ENCODE assay signal across 9 cellular contexts in the genomic region with DNA sequence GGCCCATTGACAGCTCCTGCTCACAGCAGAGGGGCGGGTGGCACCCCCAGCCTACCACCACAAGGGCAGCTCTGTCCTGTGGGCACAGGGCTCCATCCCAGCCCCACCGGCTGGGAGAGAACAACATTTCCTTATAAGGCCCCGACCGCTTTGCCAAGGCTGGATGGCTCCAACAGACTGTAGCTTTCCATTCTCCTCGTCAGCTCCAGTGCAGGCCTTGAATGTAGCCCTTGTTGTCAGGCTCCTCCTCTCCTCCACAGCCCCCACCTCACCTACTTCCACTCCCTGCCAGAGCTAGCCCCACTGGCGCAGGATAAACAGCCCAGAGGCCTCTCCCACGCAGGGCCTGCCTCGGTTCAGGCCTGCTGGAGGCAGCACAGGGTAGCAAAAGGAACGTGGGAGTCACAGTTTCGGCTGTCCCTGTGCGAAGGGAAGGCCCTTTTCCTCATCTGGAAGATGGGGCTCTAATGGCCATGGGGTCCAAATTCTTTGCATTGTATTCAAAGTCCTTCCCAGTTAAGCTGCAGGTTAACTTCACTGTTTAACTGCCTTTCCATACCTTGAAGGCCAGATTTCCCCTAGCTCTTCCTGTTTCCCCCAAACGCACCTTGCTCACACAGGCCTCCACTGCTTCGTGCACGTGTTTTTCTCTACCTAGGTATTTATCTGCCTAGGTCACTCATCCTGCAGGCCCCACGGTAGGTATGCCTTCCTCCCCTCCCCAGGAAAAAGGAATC.
DNase-seq lines count a peak whose midpoint lies in the region; ATAC-seq, FAIRE-seq and TF ChIP-seq lines count a peak whose summit lies in the region.
"Had no signal": no experiment of that assay in that cellular context is flagged by ENCODE, and none has a peak within 500 bp of the region (broad histone marks: within the 10 kb centered on the region; RNA-seq: fewer than 3 reads in every experiment).

No MANE protein-coding gene starts in this region.

- no peaks in the 10 kb centered on the region; a peak in 1 of 7 replicates for H3K27me3 ChIP-seq in H1 (replicated peaks in 1 of 4; ENCODE audit: control insufficient read depth in 3 of 4, extremely low read depth in 1 of 4, insufficient read depth in 3 of 4, low read length in 3 of 4)
- H3K27me3 ChIP-seq in HepG2 (ENCODE audit: control insufficient read depth in 1 of 2, insufficient read depth in 2 of 2, low read length in 2 of 2), result no peaks in the 10 kb centered on the region
- no peaks in the 10 kb centered on the region for H3K27me3 ChIP-seq in suprapubic skin

- no peaks in the 10 kb centered on the region for H3K9me3 ChIP-seq in H1 (ENCODE audit: insufficient read depth in 2 of 2, low read depth in 1 of 2, low read length in 1 of 2)
- no peaks in the 10 kb centered on the region for H3K9me3 ChIP-seq in HepG2 (ENCODE audit: low read length)
- H3K9me3 ChIP-seq in suprapubic skin, result no peaks in the 10 kb centered on the region

- no peak overlapping the region; the same call in 1 of the 2 replicates for H2AK5ac ChIP-seq in H1 (ENCODE audit: low read depth, low read length)

- TF ChIP-seq EP300 in H1 (IDR thresholded peaks at IDR 0.05; ENCODE audit: borderline replicate concordance in 1 of 2, low read depth in 2 of 2, low read length in 2 of 2) (no peak; a peak in 1 of 3 replicates), HepG2 (IDR thresholded peaks at IDR 0.05; ENCODE audit: low read depth in 2 of 2, low read length in 2 of 2) (peak; percentile 62 to 71), HepG2 (CRISPR knock-in tag; IDR thresholded peaks at IDR 0.05; ENCODE audit: borderline replicate concordance) (no peak; the same call in 1 of the 2 replicates), suprapubic skin (IDR thresholded peaks at IDR 0.05) (no peak)

- peak overlapping the region; percentile 56; the same call in 1 of the 2 replicates for H3K18ac ChIP-seq in H1 (ENCODE audit: extremely low read depth, low read length)

- H2BK12ac ChIP-seq in H1 (ENCODE audit: low read depth, low read length), result peak overlapping the region; percentile 55; the same call in 1 of the 2 replicates

- peak overlapping the region; percentile 74 for H2AFZ ChIP-seq in H1 (ENCODE audit: low read length)
- no peak overlapping the region for H2AFZ ChIP-seq in HepG2 (ENCODE audit: low read length)

- intact Hi-C loops in HepG2 (cut with micrococcal nuclease; ENCODE audit: unreplicated experiment), result loop anchor here (2.0 kb wide), 2 partner anchors 70 to 100 kb away; no protein-coding TSS in a partner anchor
- intact Hi-C loops in activated CD4-positive, alpha-beta memory T cell treated with anti-CD3 and anti-CD28 coated beads for 36 hours (cut with micrococcal nuclease), result no loop called here

- H3K23me2 ChIP-seq in H1 (ENCODE audit: low read depth, low read length), result no peaks in the 10 kb centered on the region; the same call in 1 of the 2 replicates

- H3K4me1 Mint-ChIP-seq in activated CD4-positive, alpha-beta memory T cell treated with anti-CD3 and anti-CD28 coated beads for 36 hours (ENCODE audit: low read depth), result peaks cover 15% of the 10 kb centered on the region
- H3K4me1 Mint-ChIP-seq in activated CD4-positive, alpha-beta T cell treated with anti-CD3 and anti-CD28 coated beads, Interleukin-2, amount 10 ng/mL, durations not matched to agents 7 days and 5 days, result peaks cover 30% of the 10 kb centered on the region

- no peaks in the 10 kb centered on the region for H3K79me1 ChIP-seq in H1 (ENCODE audit: low read depth, low read length)

- H3K36me3 ChIP-seq in H1 (ENCODE audit: control insufficient read depth in 2 of 4, insufficient read depth in 4 of 4, low read length in 3 of 4), result no peaks in the 10 kb centered on the region
- no peaks in the 10 kb centered on the region for H3K36me3 ChIP-seq in HepG2 (replicated peaks in 1 of 2; ENCODE audit: control insufficient read depth in 1 of 2, insufficient read depth in 2 of 2, low read length in 2 of 2)
- no peaks in the 10 kb centered on the region for H3K36me3 ChIP-seq in suprapubic skin

- no peaks in the 10 kb centered on the region for H3K36me3 Mint-ChIP-seq in activated CD4-positive, alpha-beta memory T cell treated with anti-CD3 and anti-CD28 coated beads for 36 hours
- no peaks in the 10 kb centered on the region for H3K36me3 Mint-ChIP-seq in activated CD4-positive, alpha-beta T cell treated with anti-CD3 and anti-CD28 coated beads, Interleukin-2, amount 10 ng/mL, durations not matched to agents 7 days and 5 days (ENCODE audit: low read depth)

- H3K4me3 ChIP-seq in H1 (ENCODE audit: extremely low read depth in 1 of 4, insufficient read depth in 2 of 4, low read depth in 3 of 4, low read length in 4 of 4) (no peak overlapping the region), HepG2 (replicated peaks in 1 of 3; ENCODE audit: insufficient read depth in 1 of 3, low read depth in 2 of 3, low read length in 3 of 3) (peak overlapping the region; percentile 10 to 51 (median 26); a peak in 4 of 6 replicates), suprapubic skin (no peak overlapping the region)

- H3K23ac ChIP-seq in H1 (ENCODE audit: insufficient read length), result no peak overlapping the region

- peak overlapping the region; percentile 73; the same call in 1 of the 2 replicates for H2BK5ac ChIP-seq in H1 (ENCODE audit: low read depth, low read length)

- peak overlapping the region; percentile 95; the same call in 1 of the 2 replicates for H4K8ac ChIP-seq in H1 (ENCODE audit: extremely low read depth, insufficient read depth, low read length)

- TF ChIP-seq RAD21 in H1 (IDR thresholded peaks at IDR 0.05 in 1 of 2, conservative IDR thresholded peaks at IDR 0.05 in 1 of 2; ENCODE audit: low read depth in 2 of 2, low read length in 2 of 2) (peak; percentile 78 to 82), HepG2 (CRISPR knock-in tag; IDR thresholded peaks at IDR 0.05) (peak; percentile 76)

- peak overlapping the region in 3 of 4 experiments; percentile 13 to 28 (median 24); a peak in 3 of 7 replicates for H3K9ac ChIP-seq in H1 (replicated peaks in 1 of 4; ENCODE audit: extremely low read depth in 1 of 4, low read depth in 3 of 4, low read length in 3 of 4)
- peak overlapping the region; percentile 59 for H3K9ac ChIP-seq in HepG2 (ENCODE audit: insufficient read depth, low read depth, low read length)

- H3K4me3 Mint-ChIP-seq in activated CD4-positive, alpha-beta memory T cell treated with anti-CD3 and anti-CD28 coated beads for 36 hours, result no peak overlapping the region
- H3K4me3 Mint-ChIP-seq in activated CD4-positive, alpha-beta T cell treated with anti-CD3 and anti-CD28 coated beads, Interleukin-2, amount 10 ng/mL, durations not matched to agents 7 days and 5 days, result no peak overlapping the region

- no peak overlapping the region for H3K56ac ChIP-seq in H1 (replicated peaks; ENCODE audit: insufficient read length, low read depth, low read length)

- H3K27me3 Mint-ChIP-seq in activated CD4-positive, alpha-beta memory T cell treated with anti-CD3 and anti-CD28 coated beads for 36 hours, result no peaks in the 10 kb centered on the region
- no peaks in the 10 kb centered on the region for H3K27me3 Mint-ChIP-seq in activated CD4-positive, alpha-beta T cell treated with anti-CD3 and anti-CD28 coated beads, Interleukin-2, amount 10 ng/mL, durations not matched to agents 7 days and 5 days

- no peaks in the 10 kb centered on the region for H4K20me1 ChIP-seq in H1 (replicated peaks in 1 of 2; ENCODE audit: control insufficient read depth in 1 of 2, insufficient read depth in 2 of 2, low read length in 2 of 2)
- H4K20me1 ChIP-seq in HepG2 (ENCODE audit: insufficient read depth, low read length), result no peaks in the 10 kb centered on the region

- H3K4me1 ChIP-seq in H1 (replicated peaks in 1 of 4; ENCODE audit: control insufficient read depth in 3 of 4, insufficient read depth in 4 of 4, low read length in 3 of 4) (peaks cover 3 to 16% (median 12%) of the 10 kb centered on the region in 4 experiments), HepG2 (ENCODE audit: insufficient read depth, low read length) (peaks cover 76% of the 10 kb centered on the region), suprapubic skin (peaks cover 22% of the 10 kb centered on the region)

- peak; percentile 2 for DNase-seq in OCI-M1 (lab: John Stamatoyannopoulos, UW)
- DNase-seq in H1 (ENCODE audit: low read depth in 1 of 2, low spot score in 2 of 2), result peak; percentile 44 to 65
- peak; percentile 90 for DNase-seq in HepG2 (ENCODE audit: low spot score)
- DNase-seq in suprapubic skin (ENCODE audit: low spot score in 2 of 2), result peak; percentile 80 to 91
- DNase-seq in mesenteric fat pad (ENCODE audit: low spot score), result no peak
- DNase-seq in activated CD4-positive, alpha-beta memory T cell treated with anti-CD3 and anti-CD28 coated beads for 36 hours, result no peak
- no peak for DNase-seq in activated CD4-positive, alpha-beta T cell treated with anti-CD3 and anti-CD28 coated beads, Interleukin-2, amount 10 ng/mL, durations not matched to agents 7 days and 5 days

- H4K5ac ChIP-seq in H1 (ENCODE audit: insufficient read length, low read depth, low read length), result no peak overlapping the region

- H4K91ac ChIP-seq in H1 (replicated peaks; ENCODE audit: insufficient read length, low read length), result peak overlapping the region; percentile 36

- no peak overlapping the region for H2BK120ac ChIP-seq in H1 (replicated peaks; ENCODE audit: low read depth, low read length)

- TF ChIP-seq CTCF in H1 (IDR thresholded peaks at IDR 0.05; ENCODE audit: control extremely low read depth in 1 of 3, insufficient read depth in 1 of 3, low read depth in 1 of 3, low read length in 3 of 3), result peak; percentile 49 to 59 (median 56)
- peak; percentile 86 for TF ChIP-seq CTCF in HepG2 (CRISPR knock-in tag; IDR thresholded peaks at IDR 0.05)
- peak in 1 of 2 donors; percentile 30 for TF ChIP-seq CTCF in suprapubic skin (IDR thresholded peaks at IDR 0.05)

- no peak overlapping the region for H2BK20ac ChIP-seq in H1 (ENCODE audit: low read length)

- peak in 1 of 2 experiments; percentile 42; a peak in 1 of 3 replicates for TF ChIP-seq POLR2A in H1 (IDR thresholded peaks at IDR 0.05; ENCODE audit: control extremely low read depth in 1 of 2, low read depth in 2 of 2, low read length in 2 of 2)
- peak; percentile 54 to 55; a peak in 2 of 4 replicates for TF ChIP-seq POLR2A in HepG2 (IDR thresholded peaks at IDR 0.05; ENCODE audit: insufficient read depth in 1 of 2, low read depth in 2 of 2, low read length in 2 of 2)
- no peak for TF ChIP-seq POLR2A in suprapubic skin (IDR thresholded peaks at IDR 0.05)

- TSS peak; percentile 94 for BruUV-seq in HepG2 (replicated peaks; lab: Mats Ljungman, UMichigan)

- FAIRE-seq in H1 (lab: Jason Lieb, UNC) (no peak), HepG2 (lab: Jason Lieb, UNC) (no peak)
- FAIRE-seq: GM19239, RCC 7860 had no signal

- peak overlapping the region; percentile 20 to 68; a peak in 2 of 4 replicates for H3K4me2 ChIP-seq in H1 (ENCODE audit: insufficient read depth in 1 of 2, low read depth in 2 of 2, low read length in 2 of 2)
- peak overlapping the region; percentile 79 for H3K4me2 ChIP-seq in HepG2 (ENCODE audit: low read depth, low read length)

- H3K27ac ChIP-seq in H1 (ENCODE audit: low read depth, low read length) (no peak overlapping the region), HepG2 (ENCODE audit: extremely low read length, insufficient read depth, low read length) (peak overlapping the region; percentile 72), suprapubic skin (peak overlapping the region; percentile 61)

- no peak overlapping the region for H3K4ac ChIP-seq in H1 (replicated peaks; ENCODE audit: insufficient read length, low read depth, low read length)

- H3K14ac ChIP-seq in H1 (ENCODE audit: insufficient read length), result no peak overlapping the region

- 58% methylated on average over 15 of the region's 15 CpGs; no CpG with 5 or more reads in 1 of the 2 experiments for WGBS in H1 (ENCODE audit: extremely low coverage in 1 of 2, insufficient coverage in 1 of 2, insufficient read length in 1 of 2, insufficient replicate concordance in 2 of 2, low coverage in 1 of 2, low lambda C conversion rate in 2 of 2, missing lambda C conversion rate in 1 of 2), 2 experiments
- WGBS in HepG2 (ENCODE audit: low lambda C conversion rate), result 8% methylated on average over 13 of the region's 15 CpGs
- WGBS in suprapubic skin, result 68% methylated on average over 7 of the region's 15 CpGs

- in situ Hi-C loops in HepG2 (cut with HindIII; ENCODE audit: extremely low pct_ligation_motif_present, low pct_unique_long_range_greater_than_20kb), result no loop called here

- POLR2A ChIA-PET in H1 (lab: Charles Lee; ENCODE audit: partially characterized antibody), result interaction anchor here (0.7 to 1.6 kb wide), 9 partner anchors 9 to 314 kb away, joined by 3 to 9 read pairs (median 4); partner anchors contain the start of gene BCL6
- POLR2A ChIA-PET in HepG2 (lab: Yijun Ruan, JAX), result interaction anchor here (1.0 to 1.9 kb wide), 16 partner anchors 9 to 312 kb away, joined by 3 to 22 read pairs (median 4); partner anchors contain the start of genes BCL6 and LPP
- POLR2A ChIA-PET in activated CD4-positive, alpha-beta memory T cell treated with anti-CD3 and anti-CD28 coated beads for 36 hours (lab: Charles Lee), result no interaction called here
- POLR2A ChIA-PET in activated CD4-positive, alpha-beta T cell treated with anti-CD3 and anti-CD28 coated beads, Interleukin-2, amount 10 ng/mL, durations not matched to agents 7 days and 5 days (lab: Charles Lee), result no interaction called here

- H3K9me3 Mint-ChIP-seq in activated CD4-positive, alpha-beta memory T cell treated with anti-CD3 and anti-CD28 coated beads for 36 hours, result no peaks in the 10 kb centered on the region
- no peaks in the 10 kb centered on the region for H3K9me3 Mint-ChIP-seq in activated CD4-positive, alpha-beta T cell treated with anti-CD3 and anti-CD28 coated beads, Interleukin-2, amount 10 ng/mL, durations not matched to agents 7 days and 5 days

- CTCF ChIA-PET in H1 (lab: Charles Lee; ENCODE audit: partially characterized antibody), result interaction anchor here (0.7 to 7.2 kb wide), 18 partner anchors 10 to 902 kb away, joined by 3 to 40 read pairs (median 4); partner anchors contain the start of gene BCL6
- CTCF ChIA-PET in HepG2 (lab: Yijun Ruan, JAX; ENCODE audit: low intra/inter-chr PET ratio, low total read pairs), result no interaction called here
- CTCF ChIA-PET in activated CD4-positive, alpha-beta memory T cell treated with anti-CD3 and anti-CD28 coated beads for 36 hours (lab: Charles Lee), result no interaction called here
- CTCF ChIA-PET in activated CD4-positive, alpha-beta T cell treated with anti-CD3 and anti-CD28 coated beads, Interleukin-2, amount 10 ng/mL, durations not matched to agents 7 days and 5 days (lab: Charles Lee), result interaction anchor here (1.1 to 1.3 kb wide), 2 partner anchors 13 to 75 kb away, joined by 3 to 4 read pairs; no protein-coding TSS in a partner anchor

- peak overlapping the region; percentile 92; the same call in 1 of the 2 replicates for H2BK15ac ChIP-seq in H1 (ENCODE audit: low read length)

- H3K79me2 ChIP-seq in H1 (ENCODE audit: control insufficient read depth in 1 of 2, insufficient read depth in 2 of 2, low read length in 2 of 2) (no peaks in the 10 kb centered on the region), HepG2 (ENCODE audit: insufficient read depth, low read length) (no peaks in the 10 kb centered on the region)

- ATAC-seq in HepG2, result peak; percentile 96

- no peak overlapping the region for H3K27ac Mint-ChIP-seq in activated CD4-positive, alpha-beta memory T cell treated with anti-CD3 and anti-CD28 coated beads for 36 hours
- H3K27ac Mint-ChIP-seq in activated CD4-positive, alpha-beta T cell treated with anti-CD3 and anti-CD28 coated beads, Interleukin-2, amount 10 ng/mL, durations not matched to agents 7 days and 5 days, result no peak overlapping the region

Comparison
In these comparisons a context has a peak if more than half of its experiments do, and no peak if none do; other contexts are left out.
1. DNase-seq: peak in OCI-M1 (single experiment), H1 (2 of 2), HepG2 (single experiment) and suprapubic skin (2 of 2); none in mesenteric fat pad (single experiment), activated CD4-positive, alpha-beta memory T cell treated with anti-CD3 and anti-CD28 coated beads for 36 hours (single experiment) and activated CD4-positive, alpha-beta T cell treated with anti-CD3 and anti-CD28 coated beads, Interleukin-2, amount 10 ng/mL, durations not matched to agents 7 days and 5 days (single experiment).
2. H3K4me3 ChIP-seq: peak in HepG2 (3 of 3); none in H1 (0 of 4) and suprapubic skin (single experiment).
3. POLR2A ChIP-seq: peak in HepG2 (2 of 2); none in suprapubic skin (0 of 2).
4. CTCF ChIA-PET loops: an anchor here in H1 (0.7 to 7.2 kb wide) and activated CD4-positive, alpha-beta T cell treated with anti-CD3 and anti-CD28 coated beads, Interleukin-2, amount 10 ng/mL, durations not matched to agents 7 days and 5 days (1.1 to 1.3 kb wide); none called in HepG2 and activated CD4-positive, alpha-beta memory T cell treated with anti-CD3 and anti-CD28 coated beads for 36 hours.
5. POLR2A ChIA-PET loops: an anchor here in H1 (0.7 to 1.6 kb wide) and HepG2 (1.0 to 1.9 kb wide); none called in activated CD4-positive, alpha-beta memory T cell treated with anti-CD3 and anti-CD28 coated beads for 36 hours and activated CD4-positive, alpha-beta T cell treated with anti-CD3 and anti-CD28 coated beads, Interleukin-2, amount 10 ng/mL, durations not matched to agents 7 days and 5 days.